Comparison of ENCODE assay signal across 1 cellular context in the genomic region with DNA sequence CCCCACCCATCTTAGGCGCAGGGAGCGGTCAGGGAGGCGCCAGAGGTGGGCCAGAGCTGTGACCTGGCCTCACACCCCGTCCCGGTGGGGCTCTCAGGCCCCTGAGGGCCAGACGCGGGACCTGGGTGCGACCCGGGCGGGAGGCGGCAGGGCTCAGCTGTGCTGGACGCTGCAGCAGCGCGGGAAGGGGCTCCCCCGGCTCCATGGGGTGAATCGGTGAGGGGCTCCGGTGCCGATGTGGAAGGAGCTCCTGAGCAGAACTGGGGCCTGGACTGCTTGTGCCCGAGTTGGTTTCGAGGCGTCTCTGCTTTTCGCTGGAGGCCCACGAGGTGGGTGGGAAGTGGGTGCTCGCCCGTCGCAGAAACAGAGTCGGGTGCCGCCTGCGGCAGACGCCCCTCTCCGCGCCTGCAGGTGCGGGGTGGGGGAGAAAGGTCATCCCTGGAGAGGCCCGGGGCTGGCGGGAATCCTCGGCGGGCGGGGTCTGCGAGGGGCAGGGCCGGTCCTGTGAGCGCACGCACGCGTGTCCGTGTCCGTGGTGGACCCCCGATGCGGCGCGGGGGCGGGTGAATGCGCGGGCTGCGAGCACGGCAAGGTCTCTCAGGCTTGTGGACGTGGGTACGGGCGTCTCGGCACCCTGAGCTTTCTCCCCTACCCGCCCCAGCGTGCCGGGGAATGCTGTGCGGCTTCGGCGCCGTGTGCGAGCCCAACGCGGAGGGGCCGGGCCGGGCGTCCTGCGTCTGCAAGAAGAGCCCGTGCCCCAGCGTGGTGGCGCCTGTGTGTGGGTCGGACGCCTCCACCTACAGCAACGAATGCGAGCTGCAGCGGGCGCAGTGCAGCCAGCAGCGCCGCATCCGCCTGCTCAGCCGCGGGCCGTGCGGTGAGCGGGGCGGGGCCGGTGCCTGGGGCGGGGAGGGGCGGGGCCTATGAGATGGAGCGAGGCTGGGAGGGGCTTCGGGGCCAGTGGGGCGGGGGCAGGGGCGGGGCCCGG.
TF ChIP-seq lines count a peak whose summit lies in the region.

No MANE protein-coding gene starts in this region.

TF ChIP-seq in SK-N-SH, 30 proteins besides CTCF, POLR2A, EP300 and RAD21 (continued from another document):
- TF ChIP-seq, protein P1, sequence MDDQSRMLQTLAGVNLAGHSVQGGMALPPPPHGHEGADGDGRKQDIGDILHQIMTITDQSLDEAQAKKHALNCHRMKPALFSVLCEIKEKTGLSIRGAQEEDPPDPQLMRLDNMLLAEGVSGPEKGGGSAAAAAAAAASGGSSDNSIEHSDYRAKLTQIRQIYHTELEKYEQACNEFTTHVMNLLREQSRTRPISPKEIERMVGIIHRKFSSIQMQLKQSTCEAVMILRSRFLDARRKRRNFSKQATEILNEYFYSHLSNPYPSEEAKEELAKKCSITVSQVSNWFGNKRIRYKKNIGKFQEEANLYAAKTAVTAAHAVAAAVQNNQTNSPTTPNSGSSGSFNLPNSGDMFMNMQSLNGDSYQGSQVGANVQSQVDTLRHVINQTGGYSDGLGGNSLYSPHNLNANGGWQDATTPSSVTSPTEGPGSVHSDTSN (IDR thresholded peaks at IDR 0.05), result no peak
- TF ChIP-seq YY1 (IDR thresholded peaks at IDR 0.05; ENCODE audit: low read depth), result no peak
- no peak for TF ChIP-seq FOSL2 (IDR thresholded peaks at IDR 0.05; ENCODE audit: borderline replicate concordance, low read depth)
- TF ChIP-seq SMC3 (IDR thresholded peaks at IDR 0.05; ENCODE audit: low read depth, low read length), result no peak
- TF ChIP-seq, protein P2, sequence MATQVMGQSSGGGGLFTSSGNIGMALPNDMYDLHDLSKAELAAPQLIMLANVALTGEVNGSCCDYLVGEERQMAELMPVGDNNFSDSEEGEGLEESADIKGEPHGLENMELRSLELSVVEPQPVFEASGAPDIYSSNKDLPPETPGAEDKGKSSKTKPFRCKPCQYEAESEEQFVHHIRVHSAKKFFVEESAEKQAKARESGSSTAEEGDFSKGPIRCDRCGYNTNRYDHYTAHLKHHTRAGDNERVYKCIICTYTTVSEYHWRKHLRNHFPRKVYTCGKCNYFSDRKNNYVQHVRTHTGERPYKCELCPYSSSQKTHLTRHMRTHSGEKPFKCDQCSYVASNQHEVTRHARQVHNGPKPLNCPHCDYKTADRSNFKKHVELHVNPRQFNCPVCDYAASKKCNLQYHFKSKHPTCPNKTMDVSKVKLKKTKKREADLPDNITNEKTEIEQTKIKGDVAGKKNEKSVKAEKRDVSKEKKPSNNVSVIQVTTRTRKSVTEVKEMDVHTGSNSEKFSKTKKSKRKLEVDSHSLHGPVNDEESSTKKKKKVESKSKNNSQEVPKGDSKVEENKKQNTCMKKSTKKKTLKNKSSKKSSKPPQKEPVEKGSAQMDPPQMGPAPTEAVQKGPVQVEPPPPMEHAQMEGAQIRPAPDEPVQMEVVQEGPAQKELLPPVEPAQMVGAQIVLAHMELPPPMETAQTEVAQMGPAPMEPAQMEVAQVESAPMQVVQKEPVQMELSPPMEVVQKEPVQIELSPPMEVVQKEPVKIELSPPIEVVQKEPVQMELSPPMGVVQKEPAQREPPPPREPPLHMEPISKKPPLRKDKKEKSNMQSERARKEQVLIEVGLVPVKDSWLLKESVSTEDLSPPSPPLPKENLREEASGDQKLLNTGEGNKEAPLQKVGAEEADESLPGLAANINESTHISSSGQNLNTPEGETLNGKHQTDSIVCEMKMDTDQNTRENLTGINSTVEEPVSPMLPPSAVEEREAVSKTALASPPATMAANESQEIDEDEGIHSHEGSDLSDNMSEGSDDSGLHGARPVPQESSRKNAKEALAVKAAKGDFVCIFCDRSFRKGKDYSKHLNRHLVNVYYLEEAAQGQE (IDR thresholded peaks at IDR 0.05; ENCODE audit: low read depth, low read length), result no peak
- no peak for TF ChIP-seq GATA2 (CRISPR knock-in tag; IDR thresholded peaks at IDR 0.05)
- TF ChIP-seq GABPA (IDR thresholded peaks at IDR 0.05; ENCODE audit: low read depth), result no peak
- no peak for TF ChIP-seq MXI1 (IDR thresholded peaks at IDR 0.05; ENCODE audit: low read depth, low read length)
- TF ChIP-seq POLR2AphosphoS5 (IDR thresholded peaks at IDR 0.05; ENCODE audit: low read depth, low read length), result no peak
- TF ChIP-seq, protein P3, sequence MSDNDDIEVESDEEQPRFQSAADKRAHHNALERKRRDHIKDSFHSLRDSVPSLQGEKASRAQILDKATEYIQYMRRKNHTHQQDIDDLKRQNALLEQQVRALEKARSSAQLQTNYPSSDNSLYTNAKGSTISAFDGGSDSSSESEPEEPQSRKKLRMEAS (IDR thresholded peaks at IDR 0.05; ENCODE audit: low read depth), result no peak
- no peak for TF ChIP-seq FOXM1 (IDR thresholded peaks at IDR 0.05; ENCODE audit: low read depth)
- TF ChIP-seq MEF2A (IDR thresholded peaks at IDR 0.05; ENCODE audit: borderline replicate concordance, low read depth), result no peak
